ENCODE assay signal across 9 cellular contexts in genomic region chr4:48483777-48484493, GRCh38. TPM values are rescaled to one million over a fixed set of nuclear protein-coding genes. Genes with fewer than 3 reads are reported as not detected.
A peak's percentile ranks its signal among the peaks of the same experiment; 100 is the strongest.
DNase-seq lines count a peak whose midpoint lies in the region; ATAC-seq, FAIRE-seq and TF ChIP-seq lines count a peak whose summit lies in the region.
"Had no signal": no experiment of that assay in that cellular context is flagged by ENCODE, and none has a peak within 500 bp of the region (broad histone marks: within the 10 kb centered on the region; RNA-seq: fewer than 3 reads in every experiment).

No MANE protein-coding gene starts in this region.

- H3K27ac ChIP-seq in ACC112 (ENCODE audit: low read depth, low read length) (no peak overlapping the region), GM12878 (ENCODE audit: control insufficient read depth, insufficient read depth) (no peak overlapping the region)
- H3K27ac ChIP-seq: right lobe of liver had no signal

- H3K27ac Mint-ChIP-seq in mesothelial cell of epicardium, result peak overlapping the region; percentile 61

- POLR2A ChIA-PET in GM12878 (lab: Charles Lee), result no interaction called here

- no peaks in the 10 kb centered on the region for H3K36me3 ChIP-seq in ACC112 (ENCODE audit: insufficient read depth, low read length)
- peaks cover 17% of the 10 kb centered on the region for H3K36me3 ChIP-seq in HAP-1 (replicated peaks)
- no peaks in the 10 kb centered on the region for H3K36me3 ChIP-seq in GM12878 (ENCODE audit: control insufficient read depth in 2 of 2, insufficient read depth in 2 of 2, low read length in 1 of 2)
- H3K36me3 ChIP-seq: right lobe of liver had no signal

- H2AFZ ChIP-seq in ACC112 (ENCODE audit: low read length, unreplicated experiment), result peak overlapping the region; percentile 6
- H2AFZ ChIP-seq in GM12878 (ENCODE audit: control insufficient read depth, low read depth, low read length), result no peak overlapping the region

- H3K9me3 ChIP-seq in HAP-1 (no peaks in the 10 kb centered on the region), GM12878 (replicated peaks; ENCODE audit: control insufficient read depth, insufficient read depth, low read length) (peaks cover 3% of the 10 kb centered on the region; the same call in 2 of the 3 replicates)
- H3K9me3 ChIP-seq: right lobe of liver had no signal

- 63% methylated on average over 64 of the region's 66 CpGs for WGBS in GM12878 (ENCODE audit: insufficient coverage, insufficient replicate concordance, low lambda C conversion rate, missing lambda C conversion rate)

- H3K9me3 Mint-ChIP-seq in mesothelial cell of epicardium, result no peaks in the 10 kb centered on the region

- BruUV-seq in GM12878 (replicated peaks; lab: Mats Ljungman, UMichigan), result no TSS peak

- H3K4me3 Mint-ChIP-seq in mesothelial cell of epicardium, result peak overlapping the region; percentile 79

- in situ Hi-C loops in HAP-1 (cut with MboI; ENCODE audit: low sequenced_read_pairs), result no loop called here
- in situ Hi-C loops in GM12878 (cut with MboI), result no loop called here

- H3K36me3 Mint-ChIP-seq in mesothelial cell of epicardium, result peaks cover 5% of the 10 kb centered on the region

- H3K4me3 ChIP-seq in ACC112 (ENCODE audit: low read depth, low read length), result no peak overlapping the region
- H3K4me3 ChIP-seq in HAP-1, result peak overlapping the region; percentile 47
- H3K4me3 ChIP-seq in GM12878, result no peak overlapping the region

- no peak for FAIRE-seq in GM12878 (lab: Jason Lieb, UNC)

- H3K4me2 ChIP-seq in GM12878 (ENCODE audit: control insufficient read depth, insufficient read depth), result 0 out of 2 replicates have a peak overlapping the region, but pooled peaks have one; percentile 3

- peaks cover 55% of the 10 kb centered on the region for H3K27me3 Mint-ChIP-seq in mesothelial cell of epicardium (ENCODE audit: low read depth)

- intact Hi-C loops in GM12878 (cut with micrococcal nuclease; ENCODE audit: unreplicated experiment), result no loop called here

- ATAC-seq in GM12878, result no peak
- no peak for ATAC-seq in GM19395 (IDR thresholded peaks at IDR 0.05; ENCODE audit: unreplicated experiment)
- no peak for ATAC-seq in HG03175 (IDR thresholded peaks at IDR 0.05; ENCODE audit: unreplicated experiment)

- RAD21 ChIA-PET in GM12878 (lab: Charles Lee; ENCODE audit: unreplicated experiment), result interaction anchor here (0.6 kb wide), 1 partner anchor 478 kb away, joined by 3 read pairs; no protein-coding TSS in a partner anchor

- no peak for TF ChIP-seq EP300 in GM12878 (IDR thresholded peaks at IDR 0.05; ENCODE audit: borderline replicate concordance in 1 of 2, control insufficient read depth in 1 of 2, low read depth in 2 of 2, low read length in 2 of 2)

- SMC1A ChIA-PET in GM12878 (lab: Charles Lee; ENCODE audit: uncharacterized antibody, unreplicated experiment), result no interaction called here

- H3K4me1 Mint-ChIP-seq in mesothelial cell of epicardium, result peaks cover 32% of the 10 kb centered on the region

- no peak overlapping the region for H3K9ac ChIP-seq in GM12878 (ENCODE audit: control insufficient read depth, insufficient read depth, low read length)

- H3K79me2 ChIP-seq in ACC112 (ENCODE audit: control insufficient read depth, insufficient read depth, low read length, unreplicated experiment) (no peaks in the 10 kb centered on the region), GM12878 (ENCODE audit: control insufficient read depth, insufficient read depth, low read length) (no peaks in the 10 kb centered on the region)

- peaks cover 81% of the 10 kb centered on the region for H3K27me3 ChIP-seq in ACC112 (ENCODE audit: insufficient read depth, low read length)
- no peaks in the 10 kb centered on the region for H3K27me3 ChIP-seq in HAP-1 (ENCODE audit: low read depth)
- H3K27me3 ChIP-seq in GM12878 (replicated peaks in 1 of 2; ENCODE audit: control insufficient read depth in 2 of 2, insufficient read depth in 2 of 2, low read length in 1 of 2), result peaks cover 8 to 34% of the 10 kb centered on the region in 2 experiments

- TF ChIP-seq POLR2A in GM12878 (IDR thresholded peaks at IDR 0.05; ENCODE audit: low read depth, low read length), result no peak

- DNase-seq in HAP-1 (ENCODE audit: low spot score in 2 of 2) (peak in 1 of 2 experiments; percentile 48), GM12878 (ENCODE audit: low read depth, low spot score) (no peak), mesothelial cell of epicardium (ENCODE audit: low spot score in 2 of 2, unreplicated experiment in 2 of 2) (no peak), cortex of kidney (lab: John Stamatoyannopoulos, UW) (no peak), middle frontal gyrus (ENCODE audit: extremely low spot score, low spot score) (no peak)
- DNase-seq: right lobe of liver had no signal

- TF ChIP-seq CTCF in GM12878 (IDR thresholded peaks at IDR 0.05 in 2 of 3, conservative IDR thresholded peaks at IDR 0.05 in 1 of 3; ENCODE audit: control insufficient read depth in 2 of 3, extremely low read depth in 1 of 3, insufficient read depth in 1 of 3, low read depth in 3 of 3, low read length in 3 of 3) (no peak), mesothelial cell of epicardium (IDR thresholded peaks at IDR 0.05; ENCODE audit: unreplicated experiment) (no peak)

- no peaks in the 10 kb centered on the region for H4K20me1 ChIP-seq in GM12878 (ENCODE audit: control insufficient read depth, insufficient read depth)

- TF ChIP-seq RAD21 in GM12878 (IDR thresholded peaks at IDR 0.05; ENCODE audit: insufficient read depth, low read depth, low read length), result no peak

- CTCF ChIA-PET in GM12878 (lab: Yijun Ruan, JAX), result no interaction called here

- H3K4me1 ChIP-seq in ACC112 (ENCODE audit: control insufficient read depth, insufficient read depth, low read length, unreplicated experiment) (no peaks in the 10 kb centered on the region), HAP-1 (peaks cover 4% of the 10 kb centered on the region; the same call in 1 of the 2 replicates), GM12878 (ENCODE audit: control insufficient read depth, insufficient read depth, low read length) (no peaks in the 10 kb centered on the region)
- H3K4me1 ChIP-seq: right lobe of liver had no signal

TF ChIP-seq in GM12878, 131 proteins besides CTCF, POLR2A, EP300 and RAD21:
- TF ChIP-seq IKZF1 (conservative IDR thresholded peaks at IDR 0.05), result no peak
- no peak for TF ChIP-seq BMI1 (IDR thresholded peaks at IDR 0.05; ENCODE audit: borderline replicate concordance)
- TF ChIP-seq CREM (IDR thresholded peaks at IDR 0.05; ENCODE audit: low read depth), result no peak
- TF ChIP-seq, protein P1, sequence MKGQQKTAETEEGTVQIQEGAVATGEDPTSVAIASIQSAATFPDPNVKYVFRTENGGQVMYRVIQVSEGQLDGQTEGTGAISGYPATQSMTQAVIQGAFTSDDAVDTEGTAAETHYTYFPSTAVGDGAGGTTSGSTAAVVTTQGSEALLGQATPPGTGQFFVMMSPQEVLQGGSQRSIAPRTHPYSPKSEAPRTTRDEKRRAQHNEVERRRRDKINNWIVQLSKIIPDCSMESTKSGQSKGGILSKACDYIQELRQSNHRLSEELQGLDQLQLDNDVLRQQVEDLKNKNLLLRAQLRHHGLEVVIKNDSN (IDR thresholded peaks at IDR 0.05; ENCODE audit: borderline replicate concordance, extremely low read length, insufficient read depth, low read depth, low read length), result peak; percentile 4
- TF ChIP-seq ATF7 (IDR thresholded peaks at IDR 0.05; ENCODE audit: low read depth), result no peak
TF ChIP-seq in GM12878: peak in this region for 1.

RNA-seq across cellular contexts. Expression of gene SLC10A4, which starts 0.8 kb away (rescaled TPM):
- 0.37 and 0.42 TPM in 2 replicates for total RNA-seq in GM12878 (2013; cell fraction: nucleolus; rRNA removed)
- not detected in 2 replicates for total RNA-seq in GM12878 (2014; rRNA removed)
- not detected in 2 replicates for total RNA-seq in GM12878 (2014; rRNA removed; fragmentation: Illumina TruSeq; extraction: Trizol)
- not detected in 2 replicates for total RNA-seq in GM12878 (2021)
- not detected for polyA plus RNA-seq in GM12878 (2011; ENCODE audit: low read depth)
- polyA plus RNA-seq in GM12878 (2011; rRNA removed), result 0.12 TPM in 2 replicates
- polyA plus RNA-seq in GM12878 (2011; cell fraction: cytosol; rRNA removed), result not detected in 2 replicates
- polyA plus RNA-seq in GM12878 (2011; cell fraction: nucleus; rRNA removed), result 0.19 and 0.45 TPM in 2 replicates
- not detected in 2 replicates for polyA plus RNA-seq in GM12878 (2012)
- not detected in 2 replicates for polyA plus RNA-seq in GM12878 (2014; fragmentation: Illumina TruSeq; extraction: Trizol)
- polyA plus RNA-seq in GM12878 (2014; fragmentation: Nextera tagmentation; extraction: Ambion mirVana), result not detected
- polyA plus RNA-seq in GM12878 (2014; rRNA removed), result not detected in 2 replicates
- not detected for polyA plus RNA-seq in GM12878 (2016; fragmentation: Nextera tagmentation; extraction: Ambion mirVana)
- 0.26 TPM in 1 of 2 replicates, not detected in the other for polyA minus RNA-seq in GM12878 (2011; rRNA and poly(A)+ RNA removed)
- not detected in 2 replicates for polyA minus RNA-seq in GM12878 (2011; cell fraction: cytosol; rRNA and poly(A)+ RNA removed)
- polyA minus RNA-seq in GM12878 (2011; cell fraction: nucleus; rRNA and poly(A)+ RNA removed), result 0.29 TPM in 1 of 2 replicates, not detected in the other
- 9.9 to 11.2 TPM (median 10.1 TPM) in 3 replicates for total RNA-seq in mesothelial cell of epicardium

RNA-seq across cellular contexts. Expression of gene ZAR1, which starts 6.1 kb away (rescaled TPM):
- total RNA-seq in GM12878 (2013; cell fraction: nucleolus; rRNA removed), result not detected in 2 replicates
- total RNA-seq in GM12878 (2014; rRNA removed) (not detected in 2 replicates), GM12878 (2014; rRNA removed; fragmentation: Illumina TruSeq; extraction: Trizol) (not detected in 2 replicates), GM12878 (2021) (not detected in 2 replicates), mesothelial cell of epicardium (2.3 to 3.1 TPM (median 3.1 TPM) in 3 replicates)
- not detected for polyA plus RNA-seq in GM12878 (2011; ENCODE audit: low read depth)
- polyA plus RNA-seq in GM12878 (2011; rRNA removed) (not detected in 2 replicates), GM12878 (2014; fragmentation: Illumina TruSeq; extraction: Trizol) (not detected in 2 replicates), GM12878 (2014; fragmentation: Nextera tagmentation; extraction: Ambion mirVana) (not detected), GM12878 (2014; rRNA removed) (not detected in 2 replicates), GM12878 (2016; fragmentation: Nextera tagmentation; extraction: Ambion mirVana) (not detected)
- not detected in 2 replicates for polyA plus RNA-seq in GM12878 (2011; cell fraction: cytosol; rRNA removed)
- polyA plus RNA-seq in GM12878 (2011; cell fraction: nucleus; rRNA removed), result not detected in 2 replicates
- not detected in 2 replicates for polyA plus RNA-seq in GM12878 (2012)
- polyA minus RNA-seq in GM12878 (2011; rRNA and poly(A)+ RNA removed), result not detected in 2 replicates
- polyA minus RNA-seq in GM12878 (2011; cell fraction: cytosol; rRNA and poly(A)+ RNA removed), result not detected in 2 replicates
- not detected in 2 replicates for polyA minus RNA-seq in GM12878 (2011; cell fraction: nucleus; rRNA and poly(A)+ RNA removed)
- total RNA-seq: right lobe of liver had no signal
